Comparison of ENCODE assay signal across 1 cellular context in the genomic region with DNA sequence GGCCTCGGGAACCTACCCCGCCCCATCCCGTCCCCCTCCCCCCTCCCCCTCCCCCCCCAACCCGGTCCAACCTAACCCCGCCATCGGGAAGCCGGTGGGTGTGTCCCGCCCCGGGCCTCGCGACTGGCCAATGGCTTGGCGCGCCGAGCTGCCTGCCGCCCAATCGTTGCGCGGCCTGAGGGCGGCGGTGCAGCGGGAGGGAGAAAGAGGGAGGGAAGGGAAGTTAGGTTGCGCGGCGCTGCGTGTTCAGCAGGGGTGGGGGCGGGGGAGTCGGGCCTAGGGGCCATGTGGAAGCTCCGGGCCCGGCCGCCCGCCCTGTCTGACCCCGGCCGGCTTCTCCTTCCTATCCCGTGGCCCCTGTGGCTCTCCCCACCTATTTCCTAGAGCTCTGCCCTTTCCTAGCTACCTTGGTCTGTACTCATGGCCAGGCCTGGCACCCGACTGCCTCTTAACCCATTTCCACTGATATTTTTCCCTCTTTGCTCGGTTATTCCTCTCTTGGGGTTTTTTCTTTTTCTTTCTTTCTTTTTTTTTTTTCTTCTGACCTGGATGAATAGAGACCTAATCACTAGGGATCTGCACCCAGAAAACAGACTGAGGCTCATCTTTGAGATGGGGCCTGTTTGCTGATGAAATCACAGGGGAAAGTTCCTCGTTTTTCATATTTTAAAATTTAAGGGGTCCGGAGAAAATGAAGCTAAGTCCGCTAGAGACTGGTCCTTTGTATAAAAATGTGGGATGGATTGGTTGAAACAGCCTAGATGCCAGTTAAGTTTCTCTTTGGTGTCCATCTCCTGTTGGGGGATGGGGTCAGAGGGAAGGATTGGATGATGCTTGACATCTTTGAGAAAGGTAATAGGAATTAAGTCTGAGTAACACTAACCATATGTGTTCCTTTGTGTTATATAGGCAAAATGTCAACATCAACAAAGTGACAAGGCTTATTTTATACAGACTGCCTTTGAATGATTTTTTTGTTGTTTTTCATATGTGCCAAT.
TF ChIP-seq lines count a peak whose summit lies in the region.

No MANE protein-coding gene starts in this region.

TF ChIP-seq in HepG2, 621 proteins besides CTCF, POLR2A, EP300 and RAD21 (continued from another document):
- TF ChIP-seq, protein P1, sequence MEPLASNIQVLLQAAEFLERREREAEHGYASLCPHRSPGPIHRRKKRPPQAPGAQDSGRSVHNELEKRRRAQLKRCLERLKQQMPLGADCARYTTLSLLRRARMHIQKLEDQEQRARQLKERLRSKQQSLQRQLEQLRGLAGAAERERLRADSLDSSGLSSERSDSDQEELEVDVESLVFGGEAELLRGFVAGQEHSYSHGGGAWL (CRISPR knock-in tag; IDR thresholded peaks at IDR 0.05) = 0 out of 2 replicates have a peak, but pooled peaks have one; percentile 57
- TF ChIP-seq HIVEP1 (CRISPR knock-in tag; IDR thresholded peaks at IDR 0.05) (0 out of 2 replicates have a peak, but pooled peaks have one; percentile 32), KLF12 (CRISPR knock-in tag; IDR thresholded peaks at IDR 0.05; ENCODE audit: borderline replicate concordance) (0 out of 2 replicates have a peak, but pooled peaks have one; percentile 38), RXRA (CRISPR knock-in tag; IDR thresholded peaks at IDR 0.05) (peak; percentile 63), ZNF781 (CRISPR knock-in tag; IDR thresholded peaks at IDR 0.05; ENCODE audit: borderline replicate concordance, not compliant biosample characterization) (peak; percentile 74)
- TF ChIP-seq, protein P2, sequence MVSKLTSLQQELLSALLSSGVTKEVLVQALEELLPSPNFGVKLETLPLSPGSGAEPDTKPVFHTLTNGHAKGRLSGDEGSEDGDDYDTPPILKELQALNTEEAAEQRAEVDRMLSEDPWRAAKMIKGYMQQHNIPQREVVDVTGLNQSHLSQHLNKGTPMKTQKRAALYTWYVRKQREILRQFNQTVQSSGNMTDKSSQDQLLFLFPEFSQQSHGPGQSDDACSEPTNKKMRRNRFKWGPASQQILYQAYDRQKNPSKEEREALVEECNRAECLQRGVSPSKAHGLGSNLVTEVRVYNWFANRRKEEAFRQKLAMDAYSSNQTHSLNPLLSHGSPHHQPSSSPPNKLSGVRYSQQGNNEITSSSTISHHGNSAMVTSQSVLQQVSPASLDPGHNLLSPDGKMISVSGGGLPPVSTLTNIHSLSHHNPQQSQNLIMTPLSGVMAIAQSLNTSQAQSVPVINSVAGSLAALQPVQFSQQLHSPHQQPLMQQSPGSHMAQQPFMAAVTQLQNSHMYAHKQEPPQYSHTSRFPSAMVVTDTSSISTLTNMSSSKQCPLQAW (CRISPR knock-in tag; IDR thresholded peaks at IDR 0.05) = peak; percentile 65; the same call in 1 of the 2 replicates
